In the genomic region with DNA sequence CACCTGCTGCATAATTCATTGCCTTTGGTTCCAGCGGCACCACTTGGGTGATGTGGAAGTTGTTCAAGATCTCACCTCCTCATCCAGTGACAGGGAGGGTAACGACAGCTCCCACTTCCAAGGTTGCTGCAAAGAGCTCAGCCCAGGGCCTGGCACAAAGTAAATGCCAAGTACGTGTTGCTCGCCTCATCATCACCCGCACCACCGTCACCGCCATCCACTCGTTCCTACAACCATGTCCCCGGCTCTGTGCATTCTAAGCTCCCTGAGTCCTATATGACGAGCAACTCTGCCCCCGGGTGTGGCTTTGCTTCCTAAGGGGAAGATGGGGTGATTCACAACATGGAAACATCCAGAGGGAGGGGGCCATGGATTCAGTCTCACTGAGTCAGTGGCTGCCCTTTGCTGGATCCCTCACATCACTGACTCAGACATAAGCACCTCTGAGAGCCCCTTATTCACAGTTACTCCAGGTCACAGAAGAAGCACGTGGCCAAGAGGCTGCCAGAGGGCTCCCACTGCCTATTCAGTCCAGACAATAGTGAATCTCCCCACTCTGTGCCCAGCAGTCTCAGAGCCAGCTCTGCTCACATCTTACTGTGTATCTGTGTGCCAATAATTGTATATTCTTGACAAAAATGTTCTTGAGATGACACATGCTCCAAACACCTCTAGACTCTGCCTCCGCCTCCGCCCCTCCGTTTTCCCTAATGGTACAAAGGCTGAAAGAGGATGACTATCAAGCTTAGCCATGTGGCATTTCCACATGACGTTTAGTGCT, we compare ENCODE assay signal across 12 cellular contexts.
A peak's percentile ranks its signal among the peaks of the same experiment; 100 is the strongest.
DNase-seq lines count a peak whose midpoint lies in the region; ATAC-seq and TF ChIP-seq lines count a peak whose summit lies in the region.
"Had no signal": no experiment of that assay in that cellular context is flagged by ENCODE, and none has a peak within 500 bp of the region (broad histone marks: within the 10 kb centered on the region; RNA-seq: fewer than 3 reads in every experiment).

No MANE protein-coding gene starts in this region.

- H3K4me3 ChIP-seq in AG09309 (ENCODE audit: control insufficient read depth, low read depth, low read length), result no peak overlapping the region
- no peak overlapping the region for H3K4me3 ChIP-seq in tibial artery
- H3K4me3 ChIP-seq: BLaER1 treated with 17β-estradiol and CSF1 and Interleukin-3, amounts not matched to agents 10 nM and 100 nM; lung had no signal

- H3K9me3 ChIP-seq in tibial artery, result no peaks in the 10 kb centered on the region

- H3K4me1 ChIP-seq in tibial artery, result no peaks in the 10 kb centered on the region
- H3K4me1 ChIP-seq: BLaER1 treated with 17β-estradiol and CSF1 and Interleukin-3, amounts not matched to agents 10 nM and 100 nM had no signal

- no peaks in the 10 kb centered on the region for H3K36me3 ChIP-seq in tibial artery
- H3K36me3 ChIP-seq: BLaER1 treated with 17β-estradiol and CSF1 and Interleukin-3, amounts not matched to agents 10 nM and 100 nM had no signal

- intact Hi-C loops in posterior cingulate gyrus (cut with DNase I) (no loop called here), tibial artery (cut with DNase I; ENCODE audit: low total_unique reads) (no loop called here)

- no peak for TF ChIP-seq CTCF in AG09309 (IDR thresholded peaks at IDR 0.05; ENCODE audit: control insufficient read depth, insufficient read depth, low read depth, low read length, missing control alignments)
- no peak for TF ChIP-seq CTCF in tibial artery (IDR thresholded peaks at IDR 0.05)

- ATAC-seq in esophagus mucosa, result no peak

- H3K27me3 ChIP-seq in tibial artery, result no peaks in the 10 kb centered on the region
- H3K27me3 ChIP-seq: BLaER1 treated with 17β-estradiol and CSF1 and Interleukin-3, amounts not matched to agents 10 nM and 100 nM had no signal

- DNase-seq in AG09309 (ENCODE audit: low read depth), result peak; percentile 20
- peak; percentile 10 for DNase-seq in LHCN-M2 (ENCODE audit: low read depth)
- DNase-seq in dedifferentiated amniotic fluid mesenchymal stem cell (ENCODE audit: extremely low spot score), result peak; percentile 20
- peak in 7 of 10 donors; percentile 9 to 89 (median 47) for DNase-seq in posterior cingulate gyrus
- no peak for DNase-seq in tibial artery
- no peak for DNase-seq in T-helper 9 cell
- no peak for DNase-seq in NCI-H82 (lab: John Stamatoyannopoulos, UW)
- DNase-seq: activated effector memory CD4-positive, alpha-beta T cell treated with Interleukin-2 at 50 U/mL for 16 hours; NCI-H1092 had no signal

- no peak overlapping the region for H3K27ac ChIP-seq in tibial artery
- H3K27ac ChIP-seq: BLaER1 treated with 17β-estradiol and CSF1 and Interleukin-3, amounts not matched to agents 10 nM and 100 nM had no signal

Comparison
In these comparisons a context has a peak if more than half of its experiments do, and no peak if none do; other contexts are left out.
1. DNase-seq: peak in AG09309 (single experiment), LHCN-M2 (single experiment), dedifferentiated amniotic fluid mesenchymal stem cell (single experiment) and posterior cingulate gyrus (7 of 10); none in tibial artery (0 of 2), T-helper 9 cell (single experiment) and NCI-H82 (single experiment).